In the genomic region with DNA sequence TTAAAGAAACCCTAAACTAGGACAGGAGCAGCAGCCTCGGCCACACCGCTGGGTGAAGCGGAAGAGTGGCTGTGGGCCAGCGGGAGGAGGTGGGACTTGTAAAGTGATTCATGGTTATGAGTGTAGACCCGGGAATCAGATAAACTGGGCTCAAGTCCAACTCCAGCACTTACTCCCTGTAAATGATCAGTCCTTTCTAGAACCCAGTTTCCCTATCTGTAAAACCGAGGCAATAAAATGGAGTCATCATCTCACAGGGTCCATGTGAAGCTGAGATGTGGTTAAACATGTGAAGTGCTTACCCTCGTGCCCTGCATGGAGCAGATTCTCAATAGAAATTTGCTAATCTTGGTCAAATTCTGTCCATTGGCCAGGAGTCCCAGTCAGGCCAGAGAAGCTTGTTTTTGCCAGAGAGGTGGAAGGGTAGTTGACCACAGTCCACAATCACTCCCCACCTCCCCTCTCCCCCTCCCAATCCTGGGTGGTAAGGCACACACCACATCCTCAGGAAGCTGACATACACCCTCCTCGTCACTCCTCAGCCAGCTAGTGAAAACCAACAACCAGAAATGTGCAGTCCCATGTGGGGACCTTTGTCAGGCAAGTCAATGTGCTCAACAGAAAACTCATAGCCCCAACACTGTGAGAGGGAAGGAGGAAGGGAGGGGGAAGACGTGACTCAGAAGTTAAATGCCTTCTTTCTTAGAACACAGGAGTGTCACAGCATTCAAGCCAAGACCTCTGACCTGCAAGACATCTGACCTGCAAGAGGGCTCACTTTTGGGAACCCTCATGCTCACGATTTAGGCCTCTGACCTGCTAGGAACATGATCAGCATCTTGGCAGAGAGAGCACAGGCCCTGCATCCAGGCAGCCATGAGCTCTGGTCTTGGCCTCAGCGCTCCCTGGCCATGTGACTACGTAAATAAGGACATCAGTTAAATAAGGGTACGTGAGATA, we compare ENCODE assay signal across 8 cellular contexts.
DNase-seq lines count a peak whose midpoint lies in the region; ATAC-seq, FAIRE-seq and TF ChIP-seq lines count a peak whose summit lies in the region.

No MANE protein-coding gene starts in this region.

- H3K4me3 ChIP-seq in CD8-positive, alpha-beta memory T cell (ENCODE audit: low read length) = peak overlapping the region; percentile 2
- H3K4me3 ChIP-seq in K562 (no peak overlapping the region), pancreas (no peak overlapping the region)

- peak; percentile 77 for ATAC-seq in K562
- ATAC-seq in pancreas = peak in 3 of 4 donors; percentile 41 to 53 (median 52)

- intact Hi-C loops in K562 (cut with micrococcal nuclease) (no loop called here), pancreas (cut with DNase I) (no loop called here)

- no peak for TF ChIP-seq CTCF in K562 (IDR thresholded peaks at IDR 0.05 in 2 of 3, conservative IDR thresholded peaks at IDR 0.05 in 1 of 3; ENCODE audit: insufficient read depth in 2 of 3, low read depth in 1 of 3, low read length in 3 of 3)
- no peak for TF ChIP-seq CTCF in pancreas (IDR thresholded peaks at IDR 0.05)
- TF ChIP-seq CTCF in GM13977 (IDR thresholded peaks at IDR 0.05; ENCODE audit: extremely low read depth, insufficient read depth, missing control alignments) = no peak

- H3K36me3 ChIP-seq in CD8-positive, alpha-beta memory T cell (ENCODE audit: insufficient read depth, low read length) = no peaks in the 10 kb centered on the region
- H3K36me3 ChIP-seq in K562 (ENCODE audit: control insufficient read depth, insufficient read depth, low read length) = no peaks in the 10 kb centered on the region
- H3K36me3 ChIP-seq in pancreas = no peaks in the 10 kb centered on the region

- POLR2A ChIA-PET in CD8-positive, alpha-beta memory T cell (lab: Charles Lee) = interaction anchor here (1.3 kb wide), 1 partner anchor 21 kb away, joined by 3 read pairs; no protein-coding TSS in a partner anchor
- POLR2A ChIA-PET in K562 (lab: Yijun Ruan, JAX) = interaction anchor here (0.7 kb wide), 1 partner anchor 18 kb away, joined by 4 read pairs; no protein-coding TSS in a partner anchor

- no peaks in the 10 kb centered on the region for H3K9me3 Mint-ChIP-seq in CD8-positive, alpha-beta memory T cell

- H3K4me1 Mint-ChIP-seq in CD8-positive, alpha-beta memory T cell = peaks cover 74 to 83% (median 81%) of the 10 kb centered on the region in 3 donors

- peaks cover 68% of the 10 kb centered on the region for H3K4me1 ChIP-seq in CD8-positive, alpha-beta memory T cell (ENCODE audit: insufficient read depth, low read length)
- no peaks in the 10 kb centered on the region; a peak in 2 of 5 replicates for H3K4me1 ChIP-seq in K562 (replicated peaks in 1 of 2; ENCODE audit: control insufficient read depth in 2 of 2, insufficient read depth in 2 of 2, low read length in 2 of 2)
- no peaks in the 10 kb centered on the region for H3K4me1 ChIP-seq in pancreas

- no TSS peak for BruUV-seq in K562 (replicated peaks; lab: Mats Ljungman, UMichigan)

- no peaks in the 10 kb centered on the region for H3K27me3 ChIP-seq in CD8-positive, alpha-beta memory T cell (ENCODE audit: insufficient read depth, low read length, poor library complexity, severe bottlenecking)
- peaks cover 9 to 49% of the 10 kb centered on the region in 2 experiments; a peak in 4 of 5 replicates for H3K27me3 ChIP-seq in K562 (ENCODE audit: control insufficient read depth in 2 of 2, insufficient read depth in 2 of 2, low read length in 2 of 2)
- no peaks in the 10 kb centered on the region for H3K27me3 ChIP-seq in pancreas

- DNase-seq in CD8-positive, alpha-beta memory T cell = peak; percentile 27 to 80 (median 65)
- DNase-seq in RPMI7951 (ENCODE audit: low read depth) = peak; percentile 96
- peak in 2 of 4 experiments; percentile 37 to 54 for DNase-seq in K562 (ENCODE audit: extremely low read depth in 1 of 4, low spot score in 3 of 4)
- peak in 2 of 6 donors; percentile 11 to 28 for DNase-seq in pancreas
- DNase-seq in GM13977 (ENCODE audit: low spot score) = no peak
- DNase-seq in NCI-H526 treated with DMSO at 0.1 percent for 48 hours (lab: John Stamatoyannopoulos, UW) = no peak
- no peak for DNase-seq in DMS53 (lab: John Stamatoyannopoulos, UW)
- DNase-seq in NOMO-1 (lab: John Stamatoyannopoulos, UW; ENCODE audit: unreplicated experiment in 2 of 2) = no peak

- 2% methylated on average over 13 of the region's 13 CpGs for WGBS in K562 (ENCODE audit: insufficient coverage, low coverage, missing lambda C conversion rate)
- 64 to 69% methylated on average over 13 of the region's 13 CpGs for WGBS in pancreas, 2 donors

- H3K9me1 ChIP-seq in K562 (ENCODE audit: control insufficient read depth, insufficient read depth, low read length) = no peaks in the 10 kb centered on the region

- no peak overlapping the region for H3K27ac ChIP-seq in CD8-positive, alpha-beta memory T cell (ENCODE audit: low read depth, low read length)
- H3K27ac ChIP-seq in K562 (ENCODE audit: extremely low read depth, low read depth, low read length) (no peak overlapping the region), pancreas (no peak overlapping the region)

- no peak for TF ChIP-seq EP300 in K562 (IDR thresholded peaks at IDR 0.05; ENCODE audit: low read length)

- no peak overlapping the region for H3K9ac ChIP-seq in K562 (ENCODE audit: insufficient read depth in 1 of 2, low read depth in 2 of 2, low read length in 2 of 2)

- H3K9me3 ChIP-seq in CD8-positive, alpha-beta memory T cell (ENCODE audit: low read length) = no peaks in the 10 kb centered on the region
- H3K9me3 ChIP-seq in K562 (replicated peaks; ENCODE audit: control insufficient read depth, insufficient read depth, low read depth, low read length) (no peaks in the 10 kb centered on the region), pancreas (no peaks in the 10 kb centered on the region)

- CTCF ChIA-PET in CD8-positive, alpha-beta memory T cell (lab: Charles Lee) = interaction anchor here (0.9 to 2.7 kb wide), 2 partner anchors 36 to 52 kb away, joined by 3 to 9 read pairs; no protein-coding TSS in a partner anchor
- CTCF ChIA-PET in K562 (lab: Yijun Ruan, JAX; ENCODE audit: low intra/inter-chr PET ratio) = interaction anchor here (0.6 kb wide), 1 partner anchor 886 kb away, joined by 3 read pairs; no protein-coding TSS in a partner anchor

- TF ChIP-seq RAD21 in K562 (CRISPR knock-in tag; conservative IDR thresholded peaks at IDR 0.05 in 1 of 2, IDR thresholded peaks at IDR 0.05 in 1 of 2) = no peak

- H3K36me3 Mint-ChIP-seq in CD8-positive, alpha-beta memory T cell = no peaks in the 10 kb centered on the region

- 0 out of 2 replicates have a peak, but pooled peaks cover 3% of the 10 kb centered on the region for H4K20me1 ChIP-seq in K562 (replicated peaks; ENCODE audit: control insufficient read depth, insufficient read depth, low read length)

- H3K4me3 Mint-ChIP-seq in CD8-positive, alpha-beta memory T cell = peak overlapping the region; percentile 1 to 63 (median 44)

- H3K27me3 Mint-ChIP-seq in CD8-positive, alpha-beta memory T cell = no peaks in the 10 kb centered on the region

- FAIRE-seq in K562 (lab: Jason Lieb, UNC) (no peak), pancreas (lab: Jason Lieb, UNC) (no peak)

- H3K79me2 ChIP-seq in K562 (ENCODE audit: control insufficient read depth, insufficient read depth, low read length) = no peaks in the 10 kb centered on the region

- H3K4me2 ChIP-seq in K562 (ENCODE audit: insufficient read depth, low read length) = no peak overlapping the region

- no peak for TF ChIP-seq POLR2A in K562 (conservative IDR thresholded peaks at IDR 0.05)

- H3K27ac Mint-ChIP-seq in CD8-positive, alpha-beta memory T cell = peak overlapping the region; percentile 74 to 95 (median 86)

- no peak overlapping the region for H2AFZ ChIP-seq in K562 (ENCODE audit: low read depth, low read length)

- in situ Hi-C loops in K562 (cut with MboI) (no loop called here), GM13977 (cut with MboI; ENCODE audit: low pct_unique_long_range_greater_than_20kb, low sequenced_read_pairs, unreplicated experiment) (no loop called here)

TF ChIP-seq in K562, 482 proteins besides CTCF, POLR2A, EP300 and RAD21 (continues in another document):
- TF ChIP-seq POLR2AphosphoS5 (IDR thresholded peaks at IDR 0.05; ENCODE audit: control insufficient read depth, insufficient read depth, low read depth, low read length) = no peak
- TF ChIP-seq SMARCA4 (IDR thresholded peaks at IDR 0.05) = no peak
- no peak for TF ChIP-seq NFIX (CRISPR knock-in tag; IDR thresholded peaks at IDR 0.05; ENCODE audit: low read depth)
- TF ChIP-seq GATAD2A (IDR thresholded peaks at IDR 0.05) = no peak
- TF ChIP-seq ZNF232 (CRISPR knock-in tag; IDR thresholded peaks at IDR 0.05) = no peak
- peak; percentile 71 for TF ChIP-seq GABPA (tag; conservative IDR thresholded peaks at IDR 0.05; ENCODE audit: low read depth)
- no peak for TF ChIP-seq FOXK1 (CRISPR knock-in tag; IDR thresholded peaks at IDR 0.05; ENCODE audit: borderline replicate concordance)
- TF ChIP-seq NFE2 (IDR thresholded peaks at IDR 0.05; ENCODE audit: low read depth) = no peak
- no peak for TF ChIP-seq ZFP36 (IDR thresholded peaks at IDR 0.05; ENCODE audit: low read depth, low read length, partially characterized antibody)
- TF ChIP-seq ZNF174 (CRISPR knock-in tag; IDR thresholded peaks at IDR 0.05) = no peak
- TF ChIP-seq JUND (IDR thresholded peaks at IDR 0.05; ENCODE audit: borderline replicate concordance, low read depth, low read length) = no peak
- peak; percentile 9; the same call in 1 of the 3 replicates for TF ChIP-seq JUND (tag; IDR thresholded peaks at IDR 0.05; ENCODE audit: borderline replicate concordance, low read depth, low read length)
- TF ChIP-seq, protein P1, sequence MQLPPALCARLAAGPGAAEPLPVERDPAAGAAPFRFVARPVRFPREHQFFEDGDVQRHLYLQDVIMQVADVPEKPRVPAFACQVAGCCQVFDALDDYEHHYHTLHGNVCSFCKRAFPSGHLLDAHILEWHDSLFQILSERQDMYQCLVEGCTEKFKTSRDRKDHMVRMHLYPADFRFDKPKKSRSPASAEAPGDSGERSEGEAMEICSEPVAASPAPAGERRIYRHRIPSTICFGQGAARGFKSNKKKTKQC (CRISPR knock-in tag; IDR thresholded peaks at IDR 0.05) = 0 out of 2 replicates have a peak, but pooled peaks have one; percentile 37
- peak; percentile 74 for TF ChIP-seq FOSL1 (tag; conservative IDR thresholded peaks at IDR 0.05)
- no peak for TF ChIP-seq SMARCA5 (IDR thresholded peaks at IDR 0.05)
- 0 out of 2 replicates have a peak, but pooled peaks have one; percentile 23 for TF ChIP-seq CEBPG (CRISPR knock-in tag; IDR thresholded peaks at IDR 0.05)
- no peak for TF ChIP-seq CEBPG (tag; conservative IDR thresholded peaks at IDR 0.05 in 1 of 2, IDR thresholded peaks at IDR 0.05 in 1 of 2)
- no peak for TF ChIP-seq KLF1 (tag; IDR thresholded peaks at IDR 0.05)
- peak; percentile 75 for TF ChIP-seq MEIS2 (IDR thresholded peaks at IDR 0.05; ENCODE audit: partially characterized antibody)
- no peak for TF ChIP-seq KDM4B (IDR thresholded peaks at IDR 0.05; ENCODE audit: borderline replicate concordance in 2 of 2, low read depth in 1 of 2)

Comparison
In these comparisons a context has a peak if more than half of its experiments do, and no peak if none do; other contexts are left out.
1. DNase-seq: peak in CD8-positive, alpha-beta memory T cell (5 of 5) and RPMI7951 (single experiment); none in GM13977 (single experiment), NCI-H526 treated with DMSO at 0.1 percent for 48 hours (single experiment), DMS53 (single experiment) and NOMO-1 (0 of 2).